ENCODE assay signal across 2 cellular contexts in the genomic region with DNA sequence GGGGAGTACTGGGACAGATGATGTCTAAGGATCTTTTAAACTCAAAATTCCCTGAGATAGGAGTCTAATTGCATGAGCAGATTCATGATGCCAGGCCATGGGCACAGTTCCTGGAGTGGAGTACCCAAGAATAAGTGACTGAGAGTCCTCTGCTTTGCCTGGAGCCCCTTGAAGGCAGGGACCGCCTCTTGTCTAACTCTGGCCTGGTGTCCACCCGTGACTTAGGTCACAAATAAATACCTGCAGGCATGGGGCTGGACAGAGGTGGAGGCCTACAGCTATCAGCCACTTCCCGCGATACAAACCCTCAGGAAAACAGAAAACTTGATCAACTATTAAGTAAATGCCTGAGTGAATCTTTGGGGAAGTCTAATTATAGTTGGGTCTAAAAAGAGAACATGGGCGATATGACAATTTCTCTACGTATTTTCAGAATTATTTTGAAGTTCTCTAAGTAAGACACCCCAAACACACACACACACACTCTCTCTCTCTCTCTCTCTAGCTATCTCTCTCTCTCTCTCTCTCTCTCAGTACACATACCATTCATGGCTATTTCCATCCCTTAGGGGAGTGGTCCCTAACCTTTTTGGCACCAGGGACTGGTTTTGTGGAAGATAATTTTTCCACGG.
TF ChIP-seq lines count a peak whose summit lies in the region.

No MANE protein-coding gene starts in this region.

TF ChIP-seq in liver, 16 proteins besides CTCF, POLR2A, EP300 and RAD21:
- TF ChIP-seq FOXA1 (IDR thresholded peaks at IDR 0.05) (no peak), NR2F2 (IDR thresholded peaks at IDR 0.05) (no peak), FOXA2 (IDR thresholded peaks at IDR 0.05) (no peak), HNF4G (IDR thresholded peaks at IDR 0.05) (no peak), JUND (IDR thresholded peaks at IDR 0.05) (no peak), HNF4A (conservative IDR thresholded peaks at IDR 0.05) (no peak), YY1 (IDR thresholded peaks at IDR 0.05) (no peak), TAF1 (conservative IDR thresholded peaks at IDR 0.05) (no peak)
- TF ChIP-seq, protein P1, sequence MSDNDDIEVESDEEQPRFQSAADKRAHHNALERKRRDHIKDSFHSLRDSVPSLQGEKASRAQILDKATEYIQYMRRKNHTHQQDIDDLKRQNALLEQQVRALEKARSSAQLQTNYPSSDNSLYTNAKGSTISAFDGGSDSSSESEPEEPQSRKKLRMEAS (IDR thresholded peaks at IDR 0.05) = no peak

TF ChIP-seq in HepG2, 621 proteins besides CTCF, POLR2A, EP300 and RAD21:
- TF ChIP-seq ETV6 (CRISPR knock-in tag; conservative IDR thresholded peaks at IDR 0.05) = no peak
- TF ChIP-seq KDM5A (IDR thresholded peaks at IDR 0.05; ENCODE audit: borderline replicate concordance, low read length) = no peak
- TF ChIP-seq KDM1A (CRISPR knock-in tag; IDR thresholded peaks at IDR 0.05) = no peak
- TF ChIP-seq CBX5 (CRISPR knock-in tag; IDR thresholded peaks at IDR 0.05; ENCODE audit: borderline replicate concordance) = no peak
- no peak for TF ChIP-seq SOX6 (IDR thresholded peaks at IDR 0.05)
- TF ChIP-seq SOX6 (CRISPR knock-in tag; IDR thresholded peaks at IDR 0.05) = no peak
- TF ChIP-seq, protein P2, sequence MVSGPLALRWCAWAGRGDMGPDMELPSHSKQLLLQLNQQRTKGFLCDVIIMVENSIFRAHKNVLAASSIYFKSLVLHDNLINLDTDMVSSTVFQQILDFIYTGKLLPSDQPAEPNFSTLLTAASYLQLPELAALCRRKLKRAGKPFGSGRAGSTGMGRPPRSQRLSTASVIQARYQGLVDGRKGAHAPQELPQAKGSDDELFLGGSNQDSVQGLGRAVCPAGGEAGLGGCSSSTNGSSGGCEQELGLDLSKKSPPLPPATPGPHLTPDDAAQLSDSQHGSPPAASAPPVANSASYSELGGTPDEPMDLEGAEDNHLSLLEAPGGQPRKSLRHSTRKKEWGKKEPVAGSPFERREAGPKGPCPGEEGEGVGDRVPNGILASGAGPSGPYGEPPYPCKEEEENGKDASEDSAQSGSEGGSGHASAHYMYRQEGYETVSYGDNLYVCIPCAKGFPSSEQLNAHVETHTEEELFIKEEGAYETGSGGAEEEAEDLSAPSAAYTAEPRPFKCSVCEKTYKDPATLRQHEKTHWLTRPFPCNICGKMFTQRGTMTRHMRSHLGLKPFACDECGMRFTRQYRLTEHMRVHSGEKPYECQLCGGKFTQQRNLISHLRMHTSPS (CRISPR knock-in tag; IDR thresholded peaks at IDR 0.05; ENCODE audit: low read depth) = no peak
- TF ChIP-seq RBFOX2 (IDR thresholded peaks at IDR 0.05; ENCODE audit: low read depth, low read length) = no peak
- TF ChIP-seq MZF1 (CRISPR knock-in tag; IDR thresholded peaks at IDR 0.05; ENCODE audit: borderline replicate concordance) = no peak
